In genomic region chr1:215877452-215877951, GRCh38 we compare ENCODE assay signal across 21 cellular contexts.
A peak's percentile ranks its signal among the peaks of the same experiment; 100 is the strongest.
DNase-seq lines count a peak whose midpoint lies in the region; ATAC-seq and TF ChIP-seq lines count a peak whose summit lies in the region.
"Had no signal": no experiment of that assay in that cellular context is flagged by ENCODE, and none has a peak within 500 bp of the region (broad histone marks: within the 10 kb centered on the region; RNA-seq: fewer than 3 reads in every experiment).

No MANE protein-coding gene starts in this region.

- H3K27ac ChIP-seq in HEK293 (ENCODE audit: extremely low read depth, low read depth, low read length) (no peak overlapping the region), tibial artery (no peak overlapping the region)
- H3K27ac ChIP-seq: A549; BLaER1 treated with 17β-estradiol and CSF1 and Interleukin-3, amounts not matched to agents 10 nM and 100 nM had no signal

- H3K4me1 ChIP-seq in Caco-2 (peaks cover 20% of the 10 kb centered on the region), HEK293 (ENCODE audit: control insufficient read depth, insufficient read depth, low read length) (no peaks in the 10 kb centered on the region), tibial artery (no peaks in the 10 kb centered on the region)
- H3K4me1 ChIP-seq: A549; BE2C; BLaER1 treated with 17β-estradiol and CSF1 and Interleukin-3, amounts not matched to agents 10 nM and 100 nM; HAP-1 had no signal

- H3K36me3 ChIP-seq in Caco-2 (ENCODE audit: control insufficient read depth, insufficient read depth, low read length) (no peaks in the 10 kb centered on the region), HEK293 (ENCODE audit: control insufficient read depth in 2 of 2, insufficient read depth in 1 of 2, low read length in 2 of 2) (no peaks in the 10 kb centered on the region), tibial artery (no peaks in the 10 kb centered on the region)
- H3K36me3 ChIP-seq: BE2C; BLaER1 treated with 17β-estradiol and CSF1 and Interleukin-3, amounts not matched to agents 10 nM and 100 nM; HAP-1 had no signal

- H3K4me1 Mint-ChIP-seq in Caco-2 (ENCODE audit: low read depth, unreplicated experiment), result peaks cover 29% of the 10 kb centered on the region
- H3K4me1 Mint-ChIP-seq: CD14-positive monocyte; CD8-positive, alpha-beta memory T cell had no signal

- intact Hi-C loops in Caco-2 (cut with micrococcal nuclease; ENCODE audit: unreplicated experiment), result loop anchor here (1.0 to 5.0 kb wide), 3 partner anchors 12 to 55 kb away; no protein-coding TSS in a partner anchor
- intact Hi-C loops in tibial artery (cut with DNase I; ENCODE audit: low total_unique reads), result no loop called here

- H3K36me3 Mint-ChIP-seq in Caco-2 (ENCODE audit: insufficient read depth, unreplicated experiment), result no peaks in the 10 kb centered on the region
- H3K36me3 Mint-ChIP-seq: CD14-positive monocyte; CD8-positive, alpha-beta memory T cell had no signal

- CTCF ChIA-PET in Caco-2 (lab: Charles Lee) (no interaction called here), HEK293 (lab: Yijun Ruan, JAX) (no interaction called here), GM10248 (lab: Yijun Ruan, JAX) (no interaction called here)

- DNase-seq in Caco-2 (peak in 1 of 2 experiments; percentile 34), amniotic epithelial cell (ENCODE audit: low read depth) (peak; percentile 17), GM10248 (ENCODE audit: extremely low spot score) (no peak), tibial artery (no peak)
- DNase-seq: 8988T; ACHN; AML-193; BE2C; Calu3; CD4-positive, alpha-beta T cell; CD8-positive, alpha-beta memory T cell; DMS153; DND-41; GOT3 had no signal

- no TSS peak for BruUV-seq in Caco-2 (replicated peaks; lab: Mats Ljungman, UMichigan)

- peak overlapping the region; percentile 13 for H3K27ac Mint-ChIP-seq in Caco-2 (ENCODE audit: unreplicated experiment)
- H3K27ac Mint-ChIP-seq: CD14-positive monocyte; CD4-positive, alpha-beta T cell; CD8-positive, alpha-beta memory T cell had no signal

- no peak for ATAC-seq in GM21447 (IDR thresholded peaks at IDR 0.05; ENCODE audit: unreplicated experiment)
- ATAC-seq: A549, GM12878 had no signal

- H3K27me3 ChIP-seq in Caco-2 (replicated peaks; ENCODE audit: control insufficient read depth, insufficient read depth, low read length) (no peaks in the 10 kb centered on the region), tibial artery (no peaks in the 10 kb centered on the region)
- H3K27me3 ChIP-seq: BE2C; BLaER1 treated with 17β-estradiol and CSF1 and Interleukin-3, amounts not matched to agents 10 nM and 100 nM had no signal

- POLR2A ChIA-PET in Caco-2 (lab: Charles Lee), result no interaction called here
- POLR2A ChIA-PET in HEK293 (lab: Yijun Ruan, JAX), result no interaction called here
- POLR2A ChIA-PET in GM10248 (lab: Yijun Ruan, JAX), result no interaction called here

- no peaks in the 10 kb centered on the region for H3K9me3 ChIP-seq in Caco-2
- H3K9me3 ChIP-seq in HEK293 (ENCODE audit: control insufficient read depth, insufficient read depth, low read depth, low read length), result no peaks in the 10 kb centered on the region
- H3K9me3 ChIP-seq in tibial artery, result no peaks in the 10 kb centered on the region
- H3K9me3 ChIP-seq: A549; BE2C; BLaER1 treated with 17β-estradiol and CSF1 and Interleukin-3, amounts not matched to agents 10 nM and 100 nM; HAP-1 had no signal

- TF ChIP-seq CTCF in Caco-2 (IDR thresholded peaks at IDR 0.05; ENCODE audit: insufficient read depth in 1 of 2, low read depth in 1 of 2, low read length in 1 of 2, severe bottlenecking in 1 of 2, unreplicated experiment in 1 of 2) (no peak), HEK293 (tag by site-specific recombination; IDR thresholded peaks at IDR 0.05) (no peak), GM10248 (IDR thresholded peaks at IDR 0.05; ENCODE audit: control extremely low read depth, extremely low read depth, low read depth, missing control alignments) (no peak), tibial artery (IDR thresholded peaks at IDR 0.05) (no peak)

- no peaks in the 10 kb centered on the region for H3K27me3 Mint-ChIP-seq in Caco-2 (ENCODE audit: insufficient read depth, unreplicated experiment)
- H3K27me3 Mint-ChIP-seq: CD4-positive, alpha-beta T cell; CD8-positive, alpha-beta memory T cell had no signal

- H3K9me3 Mint-ChIP-seq in Caco-2 (ENCODE audit: unreplicated experiment), result peaks cover 8% of the 10 kb centered on the region

- no peak overlapping the region for H3K4me3 Mint-ChIP-seq in Caco-2 (ENCODE audit: unreplicated experiment)
- H3K4me3 Mint-ChIP-seq: CD14-positive monocyte; CD4-positive, alpha-beta T cell; CD8-positive, alpha-beta memory T cell had no signal

- no peak overlapping the region for H3K4me3 ChIP-seq in Caco-2 (ENCODE audit: low read depth, low read length)
- H3K4me3 ChIP-seq in HEK293 (ENCODE audit: low read depth, low read length), result no peak overlapping the region
- no peak overlapping the region for H3K4me3 ChIP-seq in tibial artery
- H3K4me3 ChIP-seq: A549; BLaER1 treated with 17β-estradiol and CSF1 and Interleukin-3, amounts not matched to agents 10 nM and 100 nM; GM12878; HAP-1 had no signal

TF ChIP-seq in HEK293, 187 proteins besides CTCF, POLR2A, EP300 and RAD21:
- peak; percentile 83; the same call in 1 of the 2 replicates for TF ChIP-seq TCF7L2 (IDR thresholded peaks at IDR 0.05; ENCODE audit: borderline replicate concordance, low read depth, low read length)
- TF ChIP-seq ZNF514 (tag by site-specific recombination; IDR thresholded peaks at IDR 0.05), result no peak
